In genomic region chr1:241470361-241470760, GRCh38 we compare ENCODE assay signal across 19 cellular contexts.
"Had no signal": no experiment of that assay in that cellular context is flagged by ENCODE, and none has a peak within 500 bp of the region (broad histone marks: within the 10 kb centered on the region; RNA-seq: fewer than 3 reads in every experiment).

No MANE protein-coding gene starts in this region.

- H3K4me2 ChIP-seq: hepatocyte had no signal

- ATAC-seq: foreskin keratinocyte; left colon; naive thymus-derived CD8-positive, alpha-beta T cell; stimulated activated naive CD8-positive, alpha-beta T cell treated with anti-CD3 and anti-CD28 coated beads, Interleukin-15, Interleukin-2, amounts not matched to agents 100 U/mL and 50 U/mL, for 24 hours had no signal

- H3K4me3 ChIP-seq: coronary artery, hepatocyte, right atrium auricular region, sigmoid colon, tibial artery, upper lobe of left lung, uterus had no signal

- H3K4me1 ChIP-seq: foreskin keratinocyte, right atrium auricular region, sigmoid colon, tibial artery, upper lobe of left lung, uterus had no signal

- H3K27me3 ChIP-seq: foreskin keratinocyte, hepatocyte, neutrophil, right atrium auricular region, sigmoid colon, upper lobe of left lung, uterus had no signal

- H3K27ac ChIP-seq: coronary artery, foreskin keratinocyte, hepatocyte, neutrophil, right atrium auricular region, sigmoid colon, tibial artery, upper lobe of left lung, uterus had no signal

- H3K79me2 ChIP-seq: hepatocyte had no signal

- H3K9me3 ChIP-seq: neutrophil, right atrium auricular region, sigmoid colon, tibial artery, upper lobe of left lung, uterus had no signal

- H3K36me3 ChIP-seq: neutrophil, right atrium auricular region, sigmoid colon, tibial artery, upper lobe of left lung, uterus had no signal

- DNase-seq: effector CD4-positive, alpha-beta T cell; endodermal cell; erythroblast; foreskin keratinocyte; head of caudate nucleus; left colon; mesendoderm; naive thymus-derived CD8-positive, alpha-beta T cell; sigmoid colon; small intestine; stimulated activated CD4-positive, alpha-beta T cell treated with anti-CD3 and anti-CD28 coated beads, Interleukin-12 subunit alpha, Interleukin-12 subunit beta, amount 100 ng/mL, for 4 hours; stimulated activated naive CD8-positive, alpha-beta T cell treated with anti-CD3 and anti-CD28 coated beads, Interleukin-15, Interleukin-2, amounts not matched to agents 100 U/mL and 50 U/mL, for 24 hours; tibial artery; upper lobe of left lung; uterus had no signal

- H2AFZ ChIP-seq: hepatocyte had no signal
